In the genomic region with DNA sequence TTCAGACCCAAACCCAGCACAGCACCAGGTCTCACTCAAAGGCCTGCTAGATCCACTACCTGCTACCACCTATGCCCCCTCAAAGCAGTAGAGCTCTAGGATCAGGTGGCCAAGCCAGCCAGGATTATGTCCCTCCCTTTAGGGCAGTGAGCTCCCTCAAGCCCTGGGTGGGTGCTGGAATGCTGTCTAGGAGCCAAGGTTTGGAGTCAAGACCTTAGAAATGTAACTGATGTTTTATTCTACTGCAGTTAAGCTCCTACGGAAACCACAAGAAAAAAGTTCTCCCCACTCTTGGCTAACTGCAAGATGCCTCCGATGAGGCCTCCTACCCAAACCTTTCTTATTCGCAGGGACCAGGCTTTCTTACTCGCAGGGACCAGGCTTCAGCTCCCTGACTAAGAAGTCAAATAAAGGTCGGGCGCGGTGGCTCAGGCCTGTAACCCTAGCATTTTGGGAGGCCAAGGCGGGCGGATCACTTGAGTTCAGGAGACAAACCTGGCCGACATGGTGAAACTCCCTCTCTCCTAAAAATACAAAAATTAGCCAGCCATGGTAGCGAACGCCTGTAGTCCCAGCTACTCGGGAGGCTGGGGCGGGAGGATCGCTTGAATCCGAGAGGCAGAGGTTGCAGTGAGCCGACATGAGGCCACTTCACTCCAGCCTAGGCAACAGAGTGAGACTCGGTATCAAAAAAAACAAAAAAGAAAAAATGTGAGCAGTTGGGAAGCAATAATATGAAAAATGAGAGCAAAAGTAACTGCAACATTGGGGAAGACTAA, we compare ENCODE assay signal across 1 cellular context.
TF ChIP-seq lines count a peak whose summit lies in the region.

No MANE protein-coding gene starts in this region.

TF ChIP-seq in WTC11, 78 proteins besides CTCF, POLR2A, EP300 and RAD21 (continued from another document):
- TF ChIP-seq, protein P1, sequence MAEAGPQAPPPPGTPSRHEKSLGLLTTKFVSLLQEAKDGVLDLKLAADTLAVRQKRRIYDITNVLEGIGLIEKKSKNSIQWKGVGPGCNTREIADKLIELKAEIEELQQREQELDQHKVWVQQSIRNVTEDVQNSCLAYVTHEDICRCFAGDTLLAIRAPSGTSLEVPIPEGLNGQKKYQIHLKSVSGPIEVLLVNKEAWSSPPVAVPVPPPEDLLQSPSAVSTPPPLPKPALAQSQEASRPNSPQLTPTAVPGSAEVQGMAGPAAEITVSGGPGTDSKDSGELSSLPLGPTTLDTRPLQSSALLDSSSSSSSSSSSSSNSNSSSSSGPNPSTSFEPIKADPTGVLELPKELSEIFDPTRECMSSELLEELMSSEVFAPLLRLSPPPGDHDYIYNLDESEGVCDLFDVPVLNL (CRISPR knock-in tag; IDR thresholded peaks at IDR 0.05; ENCODE audit: borderline replicate concordance, low read depth) = no peak
- TF ChIP-seq EMX1 (CRISPR knock-in tag; IDR thresholded peaks at IDR 0.05) (no peak), JUN (CRISPR knock-in tag; IDR thresholded peaks at IDR 0.05) (no peak), RORB (CRISPR knock-in tag; IDR thresholded peaks at IDR 0.05) (no peak), NFATC4 (CRISPR knock-in tag; IDR thresholded peaks at IDR 0.05) (no peak), TEAD1 (CRISPR knock-in tag; IDR thresholded peaks at IDR 0.05) (no peak), ZNF423 (CRISPR knock-in tag; IDR thresholded peaks at IDR 0.05) (no peak)
- TF ChIP-seq, protein P2, sequence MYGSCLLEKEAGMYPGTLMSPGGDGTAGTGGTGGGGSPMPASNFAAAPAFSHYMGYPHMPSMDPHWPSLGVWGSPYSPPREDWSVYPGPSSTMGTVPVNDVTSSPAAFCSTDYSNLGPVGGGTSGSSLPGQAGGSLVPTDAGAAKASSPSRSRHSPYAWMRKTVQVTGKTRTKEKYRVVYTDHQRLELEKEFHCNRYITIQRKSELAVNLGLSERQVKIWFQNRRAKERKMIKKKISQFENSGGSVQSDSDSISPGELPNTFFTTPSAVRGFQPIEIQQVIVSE (CRISPR knock-in tag; IDR thresholded peaks at IDR 0.05; ENCODE audit: borderline replicate concordance) = no peak
- TF ChIP-seq, protein P3, sequence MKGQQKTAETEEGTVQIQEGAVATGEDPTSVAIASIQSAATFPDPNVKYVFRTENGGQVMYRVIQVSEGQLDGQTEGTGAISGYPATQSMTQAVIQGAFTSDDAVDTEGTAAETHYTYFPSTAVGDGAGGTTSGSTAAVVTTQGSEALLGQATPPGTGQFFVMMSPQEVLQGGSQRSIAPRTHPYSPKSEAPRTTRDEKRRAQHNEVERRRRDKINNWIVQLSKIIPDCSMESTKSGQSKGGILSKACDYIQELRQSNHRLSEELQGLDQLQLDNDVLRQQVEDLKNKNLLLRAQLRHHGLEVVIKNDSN (CRISPR knock-in tag; IDR thresholded peaks at IDR 0.05) = no peak
